ENCODE assay signal across 1 cellular context in genomic region chr15:67290319-67290718, GRCh38.
TF ChIP-seq lines count a peak whose summit lies in the region.

No MANE protein-coding gene starts in this region.

TF ChIP-seq in K562, 482 proteins besides CTCF, POLR2A, EP300 and RAD21:
- TF ChIP-seq CEBPB (tag; IDR thresholded peaks at IDR 0.05) (peak; percentile 10; the same call in 1 of the 2 replicates), EHMT2 (IDR thresholded peaks at IDR 0.05) (no peak)
